In genomic region chr16:57245472-57246113, GRCh38 we compare ENCODE assay signal across 8 cellular contexts. TPM values are rescaled to one million over a fixed set of nuclear protein-coding genes. Genes with fewer than 3 reads are reported as not detected.
DNase-seq lines count a peak whose midpoint lies in the region; ATAC-seq and TF ChIP-seq lines count a peak whose summit lies in the region.

No MANE protein-coding gene starts in this region.

- peak; percentile 19 for ATAC-seq in HG02763 (IDR thresholded peaks at IDR 0.05; ENCODE audit: unreplicated experiment)
- ATAC-seq in effector memory CD8-positive, alpha-beta T cell (replicated peaks) = peak; percentile 11

- H3K36me3 Mint-ChIP-seq in effector memory CD8-positive, alpha-beta T cell (ENCODE audit: insufficient read depth) = peaks cover 34% of the 10 kb centered on the region

- DNase-seq in NCI-H345 (lab: John Stamatoyannopoulos, UW) = peak; percentile 19
- DNase-seq in NCI-H345 treated with DMSO at 0.1 percent for 48 hours (lab: John Stamatoyannopoulos, UW; ENCODE audit: unreplicated experiment) = no peak
- DNase-seq in RPMI7951 (ENCODE audit: low read depth) = peak; percentile 6
- DNase-seq in effector memory CD8-positive, alpha-beta T cell = no peak
- DNase-seq in vagina (ENCODE audit: extremely low spot score in 2 of 2) = no peak
- no peak for DNase-seq in NCI-H1105 (lab: John Stamatoyannopoulos, UW)

- H3K4me1 ChIP-seq in mononuclear cell (ENCODE audit: insufficient read depth, low read length) (peaks cover 25% of the 10 kb centered on the region), vagina (peaks cover 12% of the 10 kb centered on the region)

- H3K27ac Mint-ChIP-seq in effector memory CD8-positive, alpha-beta T cell = peak overlapping the region; percentile 90 to 95

- H3K9me3 Mint-ChIP-seq in effector memory CD8-positive, alpha-beta T cell = no peaks in the 10 kb centered on the region

- peaks cover 0 to 34% of the 10 kb centered on the region in 2 donors for H3K36me3 ChIP-seq in vagina

- H3K27me3 Mint-ChIP-seq in effector memory CD8-positive, alpha-beta T cell = no peaks in the 10 kb centered on the region

- H3K27ac ChIP-seq in vagina = peak overlapping the region; percentile 87

- peaks cover 13 to 14% of the 10 kb centered on the region in 2 donors for H3K4me1 Mint-ChIP-seq in effector memory CD8-positive, alpha-beta T cell (ENCODE audit: low read depth in 2 of 2)

- peak overlapping the region; percentile 90 to 92 for H3K4me3 Mint-ChIP-seq in effector memory CD8-positive, alpha-beta T cell

- TF ChIP-seq POLR2A in vagina (IDR thresholded peaks at IDR 0.05) = no peak

- H3K9me3 ChIP-seq in mononuclear cell (ENCODE audit: low read depth, low read length) = no peaks in the 10 kb centered on the region
- no peaks in the 10 kb centered on the region for H3K9me3 ChIP-seq in vagina

- H3K27me3 ChIP-seq in mononuclear cell (ENCODE audit: insufficient read depth, low read length) (no peaks in the 10 kb centered on the region), vagina (no peaks in the 10 kb centered on the region)

- intact Hi-C loops in vagina (cut with DNase I) = loop anchor here (10.0 kb wide), 1 partner anchor 61 kb away; the partner anchor contains the start of genes PSME3IP1 and RSPRY1

- H3K4me3 ChIP-seq in mononuclear cell (ENCODE audit: low read length) (peak overlapping the region; percentile 67), vagina (peak overlapping the region; percentile 71 to 90)

- no peak for TF ChIP-seq CTCF in vagina (IDR thresholded peaks at IDR 0.05)

RNA-seq across cellular contexts. Expression of gene ARL2BP, which starts 0.5 kb away (rescaled TPM):
- 120 and 134 TPM in 2 replicates for total RNA-seq in RPMI7951 (2014; rRNA removed; shearing (Covaris generic))
- total RNA-seq in mononuclear cell (61.5 TPM), vagina (44.7 TPM)

RNA-seq across cellular contexts. Expression of gene PLLP, which starts 38.9 kb away (rescaled TPM):
- 0.24 and 2.1 TPM in 2 replicates for total RNA-seq in RPMI7951 (2014; rRNA removed; shearing (Covaris generic))
- total RNA-seq in mononuclear cell (0.63 TPM), vagina (44.0 TPM)

RNA-seq across cellular contexts. Expression of gene RSPRY1, which starts 59.5 kb away (rescaled TPM):
- 41.5 and 42.0 TPM in 2 replicates for total RNA-seq in RPMI7951 (2014; rRNA removed; shearing (Covaris generic))
- total RNA-seq in mononuclear cell (25.4 TPM), vagina (37.6 TPM)

RNA-seq across cellular contexts. Expression of gene PSME3IP1, which starts 59.8 kb away (rescaled TPM):
- total RNA-seq in RPMI7951 (2014; rRNA removed; shearing (Covaris generic)) = 88.5 and 119 TPM in 2 replicates
- total RNA-seq in mononuclear cell (75.2 TPM), vagina (70.5 TPM)

Comparison
In these comparisons a context has a peak if more than half of its experiments do, and no peak if none do; other contexts are left out.
1. DNase-seq: peak in NCI-H345 (single experiment) and RPMI7951 (single experiment); none in NCI-H345 treated with DMSO at 0.1 percent for 48 hours (single experiment), effector memory CD8-positive, alpha-beta T cell (0 of 3), vagina (0 of 2) and NCI-H1105 (single experiment).
2. RNA of gene PLLP, which starts 38.9 kb away (total RNA-seq): 44.0 TPM in vagina (single experiment); 0.63 TPM in mononuclear cell (single experiment) and 0.24 to 2.1 TPM in RPMI7951; every median in the first group is over 10 times any median in the second.